17 cellular contexts compared by ENCODE assay signal in the genomic region with DNA sequence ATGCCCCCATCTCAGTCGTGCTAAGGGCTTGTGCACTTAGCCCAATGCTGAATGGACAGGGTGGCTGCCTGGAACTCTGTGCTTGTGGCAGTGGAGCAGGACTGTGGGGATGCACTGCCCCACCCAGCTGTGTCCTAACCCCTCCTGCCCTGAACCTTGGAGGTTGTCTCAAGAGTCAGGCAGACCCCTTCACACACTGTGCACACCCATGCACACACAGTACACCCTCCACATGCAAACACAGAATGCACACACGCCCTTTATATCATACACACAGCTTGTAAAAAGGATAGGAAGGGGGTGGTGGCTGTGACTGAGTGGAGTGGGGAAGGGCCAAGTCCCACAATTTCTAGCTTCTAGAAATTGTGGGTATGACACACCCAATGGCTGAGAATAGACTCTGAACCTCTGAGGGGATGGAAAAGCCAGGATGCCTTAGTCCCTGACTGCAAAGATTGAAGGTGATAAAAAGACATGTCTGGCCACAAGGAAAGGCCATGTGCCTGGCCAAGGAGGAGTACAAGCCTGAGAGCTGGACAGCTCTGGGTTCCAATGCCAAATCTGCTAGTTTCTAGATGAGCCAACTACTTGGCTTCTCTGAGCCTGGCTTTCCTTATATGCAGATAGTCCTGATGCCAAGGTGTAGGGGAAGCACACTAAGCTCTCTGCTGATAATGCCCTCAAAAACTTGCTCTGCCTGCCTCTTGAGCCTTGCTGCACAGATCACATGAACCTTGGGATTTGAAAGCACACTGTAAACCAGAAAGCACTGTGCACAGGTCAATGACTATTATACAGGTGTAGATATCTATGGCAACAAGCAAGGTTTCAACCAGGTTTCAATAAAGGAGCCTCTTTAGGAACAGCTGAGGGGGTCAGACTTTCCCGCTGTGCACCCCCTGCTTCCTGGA. TPM values are rescaled to one million over a fixed set of nuclear protein-coding genes. Genes with fewer than 3 reads are reported as not detected.
DNase-seq lines count a peak whose midpoint lies in the region; ATAC-seq and TF ChIP-seq lines count a peak whose summit lies in the region.
"Had no signal": no experiment of that assay in that cellular context is flagged by ENCODE, and none has a peak within 500 bp of the region (broad histone marks: within the 10 kb centered on the region; RNA-seq: fewer than 3 reads in every experiment).

No MANE protein-coding gene starts in this region.

- H3K4ac ChIP-seq in mesenchymal stem cell (ENCODE audit: low read depth in 1 of 2, low read length in 2 of 2): no peak overlapping the region

- DNase-seq in NCI-H345 (lab: John Stamatoyannopoulos, UW): peak; percentile 32
- no peak for DNase-seq in NCI-H345 treated with DMSO at 0.1 percent for 48 hours (lab: John Stamatoyannopoulos, UW; ENCODE audit: unreplicated experiment)
- peak; percentile 28 for DNase-seq in mesenchymal stem cell
- no peak for DNase-seq in stimulated activated effector memory CD8-positive, alpha-beta T cell treated with anti-CD3 and anti-CD28 coated beads, Interleukin-12 subunit alpha, Interleukin-12 subunit beta, amount 100 ng/mL, for 72 hours (ENCODE audit: low spot score in 2 of 2)
- no peak for DNase-seq in psoas muscle
- DNase-seq in activated CD4-positive, CD25-positive, alpha-beta regulatory T cell (lab: John Stamatoyannopoulos, UW): no peak
- DNase-seq in GM19238 (ENCODE audit: insufficient read length, low spot score): no peak
- DNase-seq: activated CD8-positive, alpha-beta T cell treated with anti-CD3 and anti-CD28 coated beads, Interleukin-2, amount 10 ng/mL, durations not matched to agents 7 days and 5 days; activated naive CD4-positive, alpha-beta T cell; caudate nucleus; hypothalamus; T-helper 9 cell had no signal

- no peak overlapping the region for H2AFZ ChIP-seq in mesenchymal stem cell (ENCODE audit: low read depth, low read length)

- intact Hi-C loops in psoas muscle (cut with DNase I): no loop called here

- no peak overlapping the region for H2BK15ac ChIP-seq in mesenchymal stem cell (ENCODE audit: low read depth, poor library complexity, severe bottlenecking)

- H3K27ac Mint-ChIP-seq in stimulated activated effector memory CD8-positive, alpha-beta T cell treated with anti-CD3 and anti-CD28 coated beads, Interleukin-12 subunit alpha, Interleukin-12 subunit beta, amount 100 ng/mL, for 72 hours: no peak overlapping the region
- H3K27ac Mint-ChIP-seq: activated CD8-positive, alpha-beta T cell treated with anti-CD3 and anti-CD28 coated beads, Interleukin-2, amount 10 ng/mL, durations not matched to agents 7 days and 5 days had no signal

- no peaks in the 10 kb centered on the region for H3K36me3 Mint-ChIP-seq in stimulated activated effector memory CD8-positive, alpha-beta T cell treated with anti-CD3 and anti-CD28 coated beads, Interleukin-12 subunit alpha, Interleukin-12 subunit beta, amount 100 ng/mL, for 72 hours

- H3K36me3 ChIP-seq in mesenchymal stem cell (ENCODE audit: control insufficient read depth in 1 of 2, insufficient read depth in 2 of 2, low read depth in 1 of 2, low read length in 2 of 2): peaks cover 0 to 57% of the 10 kb centered on the region in 2 experiments
- H3K36me3 ChIP-seq in psoas muscle (ENCODE audit: insufficient read depth in 1 of 2, low read depth in 1 of 2): no peaks in the 10 kb centered on the region

- H3K18ac ChIP-seq in mesenchymal stem cell (ENCODE audit: low read depth in 1 of 2, low read length in 2 of 2): no peak overlapping the region

- no peak overlapping the region for H2BK120ac ChIP-seq in mesenchymal stem cell (ENCODE audit: low read depth, low read length)

- H3K4me1 ChIP-seq in mesenchymal stem cell (ENCODE audit: control insufficient read depth, insufficient read depth, low read depth, low read length) (peaks cover 7% of the 10 kb centered on the region), psoas muscle (no peaks in the 10 kb centered on the region)

- ATAC-seq in stimulated activated effector memory CD8-positive, alpha-beta T cell treated with anti-CD3 and anti-CD28 coated beads, Interleukin-12 subunit alpha, Interleukin-12 subunit beta, amount 100 ng/mL, for 72 hours: peak; percentile 27
- ATAC-seq in psoas muscle: no peak
- ATAC-seq: activated CD8-positive, alpha-beta T cell treated with anti-CD3 and anti-CD28 coated beads, Interleukin-2, amount 10 ng/mL, durations not matched to agents 7 days and 5 days had no signal

- no peak overlapping the region for H4K8ac ChIP-seq in mesenchymal stem cell (ENCODE audit: low read length)

- H3K4me3 Mint-ChIP-seq in stimulated activated effector memory CD8-positive, alpha-beta T cell treated with anti-CD3 and anti-CD28 coated beads, Interleukin-12 subunit alpha, Interleukin-12 subunit beta, amount 100 ng/mL, for 72 hours: no peak overlapping the region
- H3K4me3 Mint-ChIP-seq: activated CD8-positive, alpha-beta T cell treated with anti-CD3 and anti-CD28 coated beads, Interleukin-2, amount 10 ng/mL, durations not matched to agents 7 days and 5 days had no signal

- TF ChIP-seq CTCF in VCaP (conservative IDR thresholded peaks at IDR 0.05) (no peak), psoas muscle (IDR thresholded peaks at IDR 0.05) (no peak)

- H3K9me3 Mint-ChIP-seq in stimulated activated effector memory CD8-positive, alpha-beta T cell treated with anti-CD3 and anti-CD28 coated beads, Interleukin-12 subunit alpha, Interleukin-12 subunit beta, amount 100 ng/mL, for 72 hours: no peaks in the 10 kb centered on the region

- H2AK5ac ChIP-seq in mesenchymal stem cell (ENCODE audit: low read length, severe bottlenecking): no peak overlapping the region

- H3K23ac ChIP-seq in mesenchymal stem cell (ENCODE audit: low read length in 2 of 2): no peak overlapping the region

- H3K4me1 Mint-ChIP-seq in stimulated activated effector memory CD8-positive, alpha-beta T cell treated with anti-CD3 and anti-CD28 coated beads, Interleukin-12 subunit alpha, Interleukin-12 subunit beta, amount 100 ng/mL, for 72 hours: no peaks in the 10 kb centered on the region

- H3K27me3 ChIP-seq in mesenchymal stem cell (ENCODE audit: control insufficient read depth in 1 of 2, insufficient read depth in 1 of 2, low read length in 2 of 2) (peaks cover 0 to 19% of the 10 kb centered on the region in 2 experiments), psoas muscle (ENCODE audit: insufficient read depth in 3 of 3, low read length in 2 of 3) (peaks cover 0 to 10% (median 8%) of the 10 kb centered on the region in 3 donors)

- no peak overlapping the region for H3K4me2 ChIP-seq in mesenchymal stem cell (ENCODE audit: low read length, poor library complexity, severe bottlenecking)

- H3K9me3 ChIP-seq in mesenchymal stem cell (ENCODE audit: control insufficient read depth, low read length) (no peaks in the 10 kb centered on the region), psoas muscle (no peaks in the 10 kb centered on the region)

- H3K79me1 ChIP-seq in mesenchymal stem cell (replicated peaks; ENCODE audit: low read length, poor library complexity, severe bottlenecking): peaks cover 21% of the 10 kb centered on the region

- H3K27ac ChIP-seq in VCaP (peak overlapping the region; percentile 83), mesenchymal stem cell (ENCODE audit: low read length, poor library complexity, severe bottlenecking) (no peak overlapping the region), psoas muscle (no peak overlapping the region)

- no peak overlapping the region for H3K14ac ChIP-seq in mesenchymal stem cell (ENCODE audit: low read length in 2 of 2)

- H3K9ac ChIP-seq in mesenchymal stem cell (ENCODE audit: low read length): no peak overlapping the region

- WGBS in mesenchymal stem cell: 72% methylated on average over 2 of the region's 3 CpGs
- WGBS in psoas muscle, 3 donors: 57 to 72% (median 66%) methylated on average over 3 of the region's 3 CpGs

- H3K4me3 ChIP-seq in mesenchymal stem cell (ENCODE audit: insufficient read depth in 1 of 2, low read depth in 1 of 2, low read length in 2 of 2): no peak overlapping the region
- no peak overlapping the region for H3K4me3 ChIP-seq in psoas muscle

- no peak overlapping the region for H2BK12ac ChIP-seq in mesenchymal stem cell (ENCODE audit: low read length in 2 of 2)

- H2BK5ac ChIP-seq in mesenchymal stem cell (ENCODE audit: low read depth, low read length, poor library complexity, severe bottlenecking): no peak overlapping the region

- H4K91ac ChIP-seq in mesenchymal stem cell (ENCODE audit: low read length): no peak overlapping the region

RNA-seq across cellular contexts. Expression of a gene that starts 8.4 kb away (rescaled TPM):
- 1,135 TPM for polyA plus RNA-seq in mesenchymal stem cell (2013, experiment 1 of 2)
- polyA plus RNA-seq in mesenchymal stem cell (2013, experiment 2 of 2): 1,108 TPM
- total RNA-seq in psoas muscle: 1 to 10 TPM in 1 of 4 donors, under 1 TPM in 3; 0.54 to 1.3 (median 0.75) TPM
- 1 to 10 TPM in 2 of 3 donors, under 1 TPM in 1; 0.59 to 1.2 (median 1.2) TPM for polyA plus RNA-seq in psoas muscle
- total RNA-seq: activated CD8-positive, alpha-beta T cell treated with anti-CD3 and anti-CD28 coated beads, Interleukin-2, amount 10 ng/mL, durations not matched to agents 7 days and 5 days had no signal

RNA-seq across cellular contexts. Expression of a gene that starts 47.7 kb away (rescaled TPM):
- polyA plus RNA-seq in mesenchymal stem cell (2013, experiment 1 of 2): not detected
- not detected for polyA plus RNA-seq in mesenchymal stem cell (2013, experiment 2 of 2)
- not detected for total RNA-seq in psoas muscle
- polyA plus RNA-seq in psoas muscle: under 1 TPM in 1 of 3 donors, not detected in 2; 0.04 TPM
- total RNA-seq: activated CD8-positive, alpha-beta T cell treated with anti-CD3 and anti-CD28 coated beads, Interleukin-2, amount 10 ng/mL, durations not matched to agents 7 days and 5 days; epithelial cell of proximal tubule; mesenteric fat pad; skeletal muscle tissue; urinary bladder had no signal
- polyA plus RNA-seq: urinary bladder had no signal

RNA-seq across cellular contexts. Expression of a gene that starts 52.5 kb away (rescaled TPM):
- polyA plus RNA-seq in mesenchymal stem cell (2013, experiment 1 of 2): 831 TPM
- polyA plus RNA-seq in mesenchymal stem cell (2013, experiment 2 of 2): 807 TPM
- 1 to 10 TPM in 3 of 4 donors, under 1 TPM in 1; 0.99 to 1.7 (median 1.4) TPM for total RNA-seq in psoas muscle
- polyA plus RNA-seq in psoas muscle: 1 to 10 TPM in 2 of 3 donors, under 1 TPM in 1; 0.39 to 1.6 (median 1.3) TPM

Comparison
In these comparisons a context has a peak if more than half of its experiments do, and no peak if none do; other contexts are left out.
1. DNase-seq: peak in NCI-H345 (single experiment) and mesenchymal stem cell (single experiment); none in NCI-H345 treated with DMSO at 0.1 percent for 48 hours (single experiment), stimulated activated effector memory CD8-positive, alpha-beta T cell treated with anti-CD3 and anti-CD28 coated beads, Interleukin-12 subunit alpha, Interleukin-12 subunit beta, amount 100 ng/mL, for 72 hours (0 of 2), psoas muscle (0 of 2), activated CD4-positive, CD25-positive, alpha-beta regulatory T cell (0 of 4) and GM19238 (single experiment).